ENCODE assay signal across 17 cellular contexts in the genomic region with DNA sequence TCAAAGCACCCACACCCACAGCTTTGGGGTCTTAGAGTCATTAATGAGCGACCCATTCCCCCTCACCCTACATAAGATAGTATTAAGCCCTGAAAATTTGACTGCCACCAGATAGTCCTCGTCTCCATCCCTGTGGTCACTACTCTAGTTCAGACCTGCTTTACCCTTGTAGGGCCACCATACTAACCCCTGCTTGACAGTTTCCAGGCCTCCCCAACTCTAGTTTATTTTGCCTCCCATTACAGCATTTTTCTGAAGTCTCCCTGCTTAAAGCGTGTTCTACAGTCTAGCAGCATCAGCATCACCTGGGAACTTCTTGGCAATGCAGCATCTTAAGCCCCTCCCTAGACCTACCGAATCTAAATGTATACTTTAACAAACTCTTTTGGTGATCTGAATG.
DNase-seq lines count a peak whose midpoint lies in the region; ATAC-seq, FAIRE-seq and TF ChIP-seq lines count a peak whose summit lies in the region.
"Had no signal": no experiment of that assay in that cellular context is flagged by ENCODE, and none has a peak within 500 bp of the region (broad histone marks: within the 10 kb centered on the region; RNA-seq: fewer than 3 reads in every experiment).

No MANE protein-coding gene starts in this region.

- H3K4me1 ChIP-seq in HepG2 (ENCODE audit: insufficient read depth, low read length) (peaks cover 63% of the 10 kb centered on the region), right lobe of liver (no peaks in the 10 kb centered on the region), SJSA1 (replicated peaks) (peaks cover 36% of the 10 kb centered on the region), hepatocyte (ENCODE audit: insufficient read depth) (peaks cover 32% of the 10 kb centered on the region)

- H3K36me3 ChIP-seq in HepG2 (replicated peaks in 1 of 2; ENCODE audit: control insufficient read depth in 1 of 2, insufficient read depth in 2 of 2, low read length in 2 of 2) (0 out of 5 replicates have a peak, but pooled peaks cover 0 to 1% of the 10 kb centered on the region in 2 experiments), right lobe of liver (no peaks in the 10 kb centered on the region), SJSA1 (no peaks in the 10 kb centered on the region), hepatocyte (replicated peaks; ENCODE audit: insufficient read depth, low read depth) (no peaks in the 10 kb centered on the region)
- H3K36me3 ChIP-seq: BLaER1 had no signal

- H3K9me3 ChIP-seq in HepG2 (ENCODE audit: low read length) (no peaks in the 10 kb centered on the region), right lobe of liver (no peaks in the 10 kb centered on the region), SJSA1 (replicated peaks) (no peaks in the 10 kb centered on the region), hepatocyte (ENCODE audit: low read depth) (no peaks in the 10 kb centered on the region)
- H3K9me3 ChIP-seq: BLaER1 had no signal

- H4K20me1 ChIP-seq in HepG2 (ENCODE audit: insufficient read depth, low read length) (no peaks in the 10 kb centered on the region), hepatocyte (ENCODE audit: insufficient read depth, poor library complexity, severe bottlenecking) (peaks cover 2% of the 10 kb centered on the region)
- H4K20me1 ChIP-seq: BLaER1 had no signal

- no peak for TF ChIP-seq EP300 in HepG2 (IDR thresholded peaks at IDR 0.05; ENCODE audit: low read depth in 2 of 2, low read length in 2 of 2)
- no peak for TF ChIP-seq EP300 in HepG2 (CRISPR knock-in tag; IDR thresholded peaks at IDR 0.05; ENCODE audit: borderline replicate concordance)

- POLR2A ChIA-PET in HepG2 (lab: Yijun Ruan, JAX): no interaction called here

- FAIRE-seq in HepG2 (lab: Jason Lieb, UNC) (no peak), HTR-8/SVneo (lab: Jason Lieb, UNC) (no peak)

- no peak for TF ChIP-seq RAD21 in HepG2 (CRISPR knock-in tag; IDR thresholded peaks at IDR 0.05)

- H3K4me2 ChIP-seq in HepG2 (ENCODE audit: low read depth, low read length) (no peak overlapping the region), hepatocyte (no peak overlapping the region)
- H3K4me2 ChIP-seq: PC-9 had no signal

- no peak for TF ChIP-seq CTCF in HepG2 (CRISPR knock-in tag; IDR thresholded peaks at IDR 0.05)
- TF ChIP-seq CTCF in right lobe of liver (IDR thresholded peaks at IDR 0.05): no peak
- TF ChIP-seq CTCF in hepatocyte (IDR thresholded peaks at IDR 0.05; ENCODE audit: poor library complexity): no peak

- H3K79me2 ChIP-seq in HepG2 (ENCODE audit: insufficient read depth, low read length): peaks cover 5% of the 10 kb centered on the region
- H3K79me2 ChIP-seq in hepatocyte: peaks cover 43% of the 10 kb centered on the region

- CTCF ChIA-PET in HepG2 (lab: Yijun Ruan, JAX; ENCODE audit: low intra/inter-chr PET ratio, low total read pairs): no interaction called here

- no peak overlapping the region for H3K4me3 ChIP-seq in HepG2 (replicated peaks in 1 of 3; ENCODE audit: insufficient read depth in 1 of 3, low read depth in 2 of 3, low read length in 3 of 3)
- H3K4me3 ChIP-seq in right lobe of liver: no peak overlapping the region
- H3K4me3 ChIP-seq in SJSA1: no peak overlapping the region
- H3K4me3 ChIP-seq in hepatocyte: no peak overlapping the region
- H3K4me3 ChIP-seq: BLaER1, PC-9, SK-N-MC had no signal

- no peak for ATAC-seq in HepG2
- ATAC-seq in right lobe of liver: no peak
- ATAC-seq in activated CD4-positive, CD25-positive, alpha-beta regulatory T cell treated with anti-CD3 and anti-CD28 coated beads, Interleukin-2, amount 50 U/mL, for 24 hours: no peak
- ATAC-seq: CD8-positive, alpha-beta T cell had no signal

- H3K27me3 ChIP-seq in HepG2 (ENCODE audit: control insufficient read depth in 1 of 2, insufficient read depth in 2 of 2, low read length in 2 of 2) (no peaks in the 10 kb centered on the region), right lobe of liver (no peaks in the 10 kb centered on the region), SJSA1 (replicated peaks) (no peaks in the 10 kb centered on the region), hepatocyte (no peaks in the 10 kb centered on the region)
- H3K27me3 ChIP-seq: BLaER1 had no signal

- no TSS peak for BruUV-seq in HepG2 (replicated peaks; lab: Mats Ljungman, UMichigan)

- in situ Hi-C loops in HepG2 (cut with HindIII; ENCODE audit: extremely low pct_ligation_motif_present, low pct_unique_long_range_greater_than_20kb): no loop called here

- no peak overlapping the region for H3K9ac ChIP-seq in HepG2 (ENCODE audit: insufficient read depth, low read depth, low read length)
- H3K9ac ChIP-seq: BLaER1 had no signal

- TF ChIP-seq POLR2A in HepG2 (IDR thresholded peaks at IDR 0.05; ENCODE audit: insufficient read depth in 1 of 2, low read depth in 2 of 2, low read length in 2 of 2): no peak
- no peak for TF ChIP-seq POLR2A in right lobe of liver (IDR thresholded peaks at IDR 0.05)

- no peaks in the 10 kb centered on the region for H3K9me2 ChIP-seq in hepatocyte (replicated peaks; ENCODE audit: insufficient read depth)

- no peak for DNase-seq in HepG2 (ENCODE audit: low spot score)
- DNase-seq in right lobe of liver: no peak
- DNase-seq in SJSA1 (ENCODE audit: low read depth in 1 of 2, low spot score in 2 of 2): no peak
- no peak for DNase-seq in hepatocyte (ENCODE audit: low spot score)
- no peak for DNase-seq in HTR-8/SVneo (ENCODE audit: insufficient read length, low spot score)
- DNase-seq in 8988T: no peak
- DNase-seq: CD8-positive, alpha-beta T cell; KG1; NCI-H1417 treated with DMSO at 0.1 percent for 48 hours; NCI-H2029; NCI-H2171; NCI-H446 treated with DMSO at 0.1 percent for 48 hours; NCI-H748 treated with DMSO at 0.1 percent for 48 hours had no signal

- H2AFZ ChIP-seq in HepG2 (ENCODE audit: low read length): no peak overlapping the region
- H2AFZ ChIP-seq in hepatocyte: no peak overlapping the region
- H2AFZ ChIP-seq: PC-9 had no signal

- H3K27ac ChIP-seq in HepG2 (ENCODE audit: extremely low read length, insufficient read depth, low read length) (no peak overlapping the region), right lobe of liver (no peak overlapping the region), SJSA1 (peak overlapping the region; percentile 87), hepatocyte (peak overlapping the region; percentile 65)
- H3K27ac ChIP-seq: BLaER1, PC-9, SK-N-MC had no signal

- intact Hi-C loops in HepG2 (cut with micrococcal nuclease; ENCODE audit: unreplicated experiment): no loop called here
- intact Hi-C loops in right lobe of liver (cut with DNase I): no loop called here

- WGBS in HepG2 (ENCODE audit: low lambda C conversion rate): 99% methylated on average over 4 of the region's 4 CpGs
- WGBS in right lobe of liver (ENCODE audit: insufficient coverage, low coverage, low lambda C conversion rate, missing lambda C conversion rate): 65% methylated on average over 4 of the region's 4 CpGs
- WGBS in hepatocyte (ENCODE audit: low lambda C conversion rate, missing lambda C conversion rate): 87% methylated on average over 4 of the region's 4 CpGs

TF ChIP-seq in HepG2, 621 proteins besides CTCF, POLR2A, EP300 and RAD21:
- TF ChIP-seq FOXA3 (CRISPR knock-in tag; IDR thresholded peaks at IDR 0.05) (no peak), ELF3 (CRISPR knock-in tag; IDR thresholded peaks at IDR 0.05) (no peak), ZSCAN25 (CRISPR knock-in tag; IDR thresholded peaks at IDR 0.05) (no peak), PAWR (CRISPR knock-in tag; IDR thresholded peaks at IDR 0.05; ENCODE audit: borderline replicate concordance) (no peak)
- TF ChIP-seq, protein P1, sequence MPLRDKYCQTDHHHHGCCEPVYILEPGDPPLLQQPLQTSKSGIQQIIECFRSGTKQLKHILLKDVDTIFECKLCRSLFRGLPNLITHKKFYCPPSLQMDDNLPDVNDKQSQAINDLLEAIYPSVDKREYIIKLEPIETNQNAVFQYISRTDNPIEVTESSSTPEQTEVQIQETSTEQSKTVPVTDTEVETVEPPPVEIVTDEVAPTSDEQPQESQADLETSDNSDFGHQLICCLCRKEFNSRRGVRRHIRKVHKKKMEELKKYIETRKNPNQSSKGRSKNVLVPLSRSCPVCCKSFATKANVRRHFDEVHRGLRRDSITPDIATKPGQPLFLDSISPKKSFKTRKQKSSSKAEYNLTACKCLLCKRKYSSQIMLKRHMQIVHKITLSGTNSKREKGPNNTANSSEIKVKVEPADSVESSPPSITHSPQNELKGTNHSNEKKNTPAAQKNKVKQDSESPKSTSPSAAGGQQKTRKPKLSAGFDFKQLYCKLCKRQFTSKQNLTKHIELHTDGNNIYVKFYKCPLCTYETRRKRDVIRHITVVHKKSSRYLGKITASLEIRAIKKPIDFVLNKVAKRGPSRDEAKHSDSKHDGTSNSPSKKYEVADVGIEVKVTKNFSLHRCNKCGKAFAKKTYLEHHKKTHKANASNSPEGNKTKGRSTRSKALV (CRISPR knock-in tag; IDR thresholded peaks at IDR 0.05): no peak
- TF ChIP-seq, protein P2, sequence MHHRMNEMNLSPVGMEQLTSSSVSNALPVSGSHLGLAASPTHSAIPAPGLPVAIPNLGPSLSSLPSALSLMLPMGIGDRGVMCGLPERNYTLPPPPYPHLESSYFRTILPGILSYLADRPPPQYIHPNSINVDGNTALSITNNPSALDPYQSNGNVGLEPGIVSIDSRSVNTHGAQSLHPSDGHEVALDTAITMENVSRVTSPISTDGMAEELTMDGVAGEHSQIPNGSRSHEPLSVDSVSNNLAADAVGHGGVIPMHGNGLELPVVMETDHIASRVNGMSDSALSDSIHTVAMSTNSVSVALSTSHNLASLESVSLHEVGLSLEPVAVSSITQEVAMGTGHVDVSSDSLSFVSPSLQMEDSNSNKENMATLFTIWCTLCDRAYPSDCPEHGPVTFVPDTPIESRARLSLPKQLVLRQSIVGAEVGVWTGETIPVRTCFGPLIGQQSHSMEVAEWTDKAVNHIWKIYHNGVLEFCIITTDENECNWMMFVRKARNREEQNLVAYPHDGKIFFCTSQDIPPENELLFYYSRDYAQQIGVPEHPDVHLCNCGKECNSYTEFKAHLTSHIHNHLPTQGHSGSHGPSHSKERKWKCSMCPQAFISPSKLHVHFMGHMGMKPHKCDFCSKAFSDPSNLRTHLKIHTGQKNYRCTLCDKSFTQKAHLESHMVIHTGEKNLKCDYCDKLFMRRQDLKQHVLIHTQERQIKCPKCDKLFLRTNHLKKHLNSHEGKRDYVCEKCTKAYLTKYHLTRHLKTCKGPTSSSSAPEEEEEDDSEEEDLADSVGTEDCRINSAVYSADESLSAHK (CRISPR knock-in tag; IDR thresholded peaks at IDR 0.05; ENCODE audit: borderline replicate concordance): peak; percentile 66; the same call in 1 of the 2 replicates

Comparison
In these comparisons a context has a peak if more than half of its experiments do, and no peak if none do; other contexts are left out.
1. H3K27ac ChIP-seq: peak in SJSA1 (single experiment) and hepatocyte (single experiment); none in HepG2 (single experiment) and right lobe of liver (0 of 3).